ENCODE assay signal across 8 cellular contexts in the genomic region with DNA sequence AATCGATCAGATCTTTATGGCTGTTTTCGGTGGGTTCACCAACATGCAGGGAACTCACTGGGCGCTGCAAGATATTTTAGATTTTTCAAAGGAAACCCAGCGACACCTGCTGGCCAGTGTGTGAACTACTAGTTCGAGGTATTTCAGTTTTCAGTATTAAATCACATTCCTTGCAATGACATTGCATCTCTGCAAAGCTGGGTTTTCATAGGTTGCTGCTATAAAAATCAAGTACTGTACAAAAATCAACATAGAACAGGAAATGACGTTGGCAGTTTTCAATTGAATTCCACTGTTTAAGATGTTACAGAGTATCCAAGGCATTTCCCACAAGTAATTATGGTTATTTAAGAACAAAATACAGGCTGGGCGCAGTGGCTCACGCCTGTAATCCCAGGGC. TPM values are rescaled to one million over a fixed set of nuclear protein-coding genes. Genes with fewer than 3 reads are reported as not detected.
DNase-seq lines count a peak whose midpoint lies in the region; ATAC-seq, FAIRE-seq and TF ChIP-seq lines count a peak whose summit lies in the region.

No MANE protein-coding gene starts in this region.

- no peaks in the 10 kb centered on the region for H3K27me3 Mint-ChIP-seq in CD8-positive, alpha-beta memory T cell

- H3K27me3 ChIP-seq in CD8-positive, alpha-beta memory T cell (ENCODE audit: insufficient read depth, low read length, poor library complexity, severe bottlenecking) = no peaks in the 10 kb centered on the region
- H3K27me3 ChIP-seq in RWPE2 (ENCODE audit: insufficient read depth, poor library complexity, severe bottlenecking) = no peaks in the 10 kb centered on the region
- no peaks in the 10 kb centered on the region for H3K27me3 ChIP-seq in foreskin keratinocyte
- H3K27me3 ChIP-seq in pancreas = no peaks in the 10 kb centered on the region
- no peaks in the 10 kb centered on the region for H3K27me3 ChIP-seq in upper lobe of left lung

- H3K4me1 ChIP-seq in CD8-positive, alpha-beta memory T cell (ENCODE audit: insufficient read depth, low read length) = no peaks in the 10 kb centered on the region
- H3K4me1 ChIP-seq in RWPE2 (ENCODE audit: insufficient read depth, poor library complexity, severe bottlenecking) (no peaks in the 10 kb centered on the region), foreskin keratinocyte (no peaks in the 10 kb centered on the region), pancreas (no peaks in the 10 kb centered on the region), upper lobe of left lung (peaks cover 0 to 3% (median 0%) of the 10 kb centered on the region in 4 donors)

- H3K36me3 ChIP-seq in CD8-positive, alpha-beta memory T cell (ENCODE audit: insufficient read depth, low read length) = peaks cover 6% of the 10 kb centered on the region
- peaks cover 50% of the 10 kb centered on the region for H3K36me3 ChIP-seq in RWPE2 (ENCODE audit: low read depth)
- peaks cover 0 to 9% (median 0%) of the 10 kb centered on the region in 3 donors for H3K36me3 ChIP-seq in pancreas
- peaks cover 0 to 30% (median 11%) of the 10 kb centered on the region in 4 donors for H3K36me3 ChIP-seq in upper lobe of left lung

- peak; percentile 21 to 72 (median 54) for DNase-seq in CD8-positive, alpha-beta memory T cell
- peak; percentile 72 for DNase-seq in HT1080 (ENCODE audit: low read depth)
- DNase-seq in RWPE2 (ENCODE audit: low spot score) = no peak
- peak; percentile 53 for DNase-seq in activated effector memory CD4-positive, alpha-beta T cell treated with Interleukin-2 at 50 U/mL for 16 hours
- DNase-seq in foreskin keratinocyte = peak in 1 of 2 donors; percentile 20
- DNase-seq in pancreas = peak in 5 of 6 donors; percentile 24 to 83 (median 52)
- DNase-seq in upper lobe of left lung = peak in 1 of 2 donors; percentile 45

- no peak overlapping the region for H3K27ac ChIP-seq in CD8-positive, alpha-beta memory T cell (ENCODE audit: low read depth, low read length)
- H3K27ac ChIP-seq in RWPE2 (ENCODE audit: poor library complexity, severe bottlenecking) = no peak overlapping the region
- H3K27ac ChIP-seq in foreskin keratinocyte = no peak overlapping the region
- H3K27ac ChIP-seq in pancreas = no peak overlapping the region
- no peak overlapping the region for H3K27ac ChIP-seq in upper lobe of left lung

- TF ChIP-seq CTCF in RWPE2 (IDR thresholded peaks at IDR 0.05; ENCODE audit: poor library complexity, severe bottlenecking) (peak; percentile 89), foreskin keratinocyte (conservative IDR thresholded peaks at IDR 0.05) (peak; percentile 86), pancreas (IDR thresholded peaks at IDR 0.05) (peak; percentile 67 to 87 (median 73)), upper lobe of left lung (IDR thresholded peaks at IDR 0.05) (peak; percentile 70 to 83 (median 78))

- WGBS in pancreas, 2 donors = 29 to 32% methylated on average over 8 of the region's 8 CpGs
- WGBS in upper lobe of left lung, 2 donors = 31 to 32% methylated on average over 8 of the region's 8 CpGs

- H3K27ac Mint-ChIP-seq in CD8-positive, alpha-beta memory T cell = peak overlapping the region in 1 of 8 donors; percentile 4

- ATAC-seq in RWPE2 (ENCODE audit: low read depth) = no peak
- no peak for ATAC-seq in foreskin keratinocyte
- ATAC-seq in pancreas = peak in 3 of 4 donors; percentile 76 to 84 (median 83)
- peak in 1 of 2 donors; percentile 71 for ATAC-seq in upper lobe of left lung (ENCODE audit: low FRiP score in 2 of 2)
- no peak for ATAC-seq in GM19397 (IDR thresholded peaks at IDR 0.05; ENCODE audit: unreplicated experiment)

- TF ChIP-seq POLR2A in upper lobe of left lung (IDR thresholded peaks at IDR 0.05) = no peak

- no peaks in the 10 kb centered on the region for H3K9me3 ChIP-seq in CD8-positive, alpha-beta memory T cell (ENCODE audit: low read length)
- H3K9me3 ChIP-seq in RWPE2 (ENCODE audit: severe bottlenecking) = no peaks in the 10 kb centered on the region
- no peaks in the 10 kb centered on the region for H3K9me3 ChIP-seq in pancreas
- no peaks in the 10 kb centered on the region for H3K9me3 ChIP-seq in upper lobe of left lung

- no peak for TF ChIP-seq EP300 in upper lobe of left lung (IDR thresholded peaks at IDR 0.05)

- peaks cover 4 to 75% (median 13%) of the 10 kb centered on the region in 3 donors for H3K36me3 Mint-ChIP-seq in CD8-positive, alpha-beta memory T cell

- H3K4me3 ChIP-seq in CD8-positive, alpha-beta memory T cell (ENCODE audit: low read length) = no peak overlapping the region
- no peak overlapping the region for H3K4me3 ChIP-seq in RWPE2 (ENCODE audit: severe bottlenecking)
- no peak overlapping the region for H3K4me3 ChIP-seq in pancreas
- no peak overlapping the region for H3K4me3 ChIP-seq in upper lobe of left lung

- H3K4me3 Mint-ChIP-seq in CD8-positive, alpha-beta memory T cell = no peak overlapping the region

- CTCF ChIA-PET in CD8-positive, alpha-beta memory T cell (lab: Charles Lee) = interaction anchor here (0.6 to 1.7 kb wide), 11 partner anchors 12 to 187 kb away, joined by 3 to 7 read pairs (median 3); partner anchors contain the start of gene PLA2G4C

- intact Hi-C loops in pancreas (cut with DNase I) = loop anchor here in 1 of 3 donors (5.0 kb wide), 1 partner anchor 45 kb away; no protein-coding TSS in a partner anchor

- peak; percentile 86 for FAIRE-seq in pancreas (lab: Jason Lieb, UNC)

- H3K9me3 Mint-ChIP-seq in CD8-positive, alpha-beta memory T cell = no peaks in the 10 kb centered on the region

- peaks cover 2 to 4% (median 3%) of the 10 kb centered on the region in 3 donors for H3K4me1 Mint-ChIP-seq in CD8-positive, alpha-beta memory T cell

- POLR2A ChIA-PET in CD8-positive, alpha-beta memory T cell (lab: Charles Lee) = no interaction called here

RNA-seq across cellular contexts. Expression of gene LIG1, which starts 17.6 kb away (rescaled TPM):
- total RNA-seq in CD8-positive, alpha-beta memory T cell = 100 to 1,000 TPM; 129 to 135 TPM
- 24.1 TPM for polyA plus RNA-seq in CD8-positive, alpha-beta memory T cell
- 86.5 and 139 TPM in 2 replicates for total RNA-seq in HT1080 (2014; rRNA removed; shearing (Covaris generic))
- 38.6 and 39.4 TPM in 2 replicates for polyA plus RNA-seq in HT1080 (2015; cell fraction: cytosol; rRNA removed)
- 101 and 119 TPM in 2 replicates for polyA plus RNA-seq in HT1080 (2015; cell fraction: nucleus; rRNA removed)
- total RNA-seq in foreskin keratinocyte = 56.2 and 78.5 TPM in 2 replicates
- 56.1 and 68.0 TPM in 2 replicates for polyA plus RNA-seq in foreskin keratinocyte
- 10 to 100 TPM; 10.1 to 23.5 (median 17.0) TPM for total RNA-seq in pancreas
- polyA plus RNA-seq in pancreas = 10 to 100 TPM; 42.1 to 78.8 TPM
- 100 to 1,000 TPM in 1 of 6 donors, 10 to 100 TPM in 5; 11.4 to 113 (median 27.8) TPM for total RNA-seq in upper lobe of left lung

RNA-seq across cellular contexts. Expression of gene ZSWIM9, which starts 17.9 kb away (rescaled TPM):
- total RNA-seq in CD8-positive, alpha-beta memory T cell = 1 to 10 TPM; 6.4 to 7.4 TPM
- 1.9 TPM for polyA plus RNA-seq in CD8-positive, alpha-beta memory T cell
- total RNA-seq in HT1080 (2014; rRNA removed; shearing (Covaris generic)) = 1.7 and 1.8 TPM in 2 replicates
- 3.0 and 3.5 TPM in 2 replicates for polyA plus RNA-seq in HT1080 (2015; cell fraction: cytosol; rRNA removed)
- 2.7 and 3.0 TPM in 2 replicates for polyA plus RNA-seq in HT1080 (2015; cell fraction: nucleus; rRNA removed)
- total RNA-seq in foreskin keratinocyte (1.8 and 2.1 TPM in 2 replicates), pancreas (1 to 10 TPM; 2.8 to 5.9 (median 4.0) TPM), upper lobe of left lung (10 to 100 TPM in 1 of 6 donors, 1 to 10 TPM in 5; 2.9 to 13.2 (median 8.0) TPM)
- polyA plus RNA-seq in foreskin keratinocyte (3.9 and 4.5 TPM in 2 replicates), pancreas (1 to 10 TPM; 3.1 to 4.3 TPM)

RNA-seq across cellular contexts. Expression of gene PLA2G4C, which starts 41.9 kb away (rescaled TPM):
- total RNA-seq in CD8-positive, alpha-beta memory T cell = 1 to 10 TPM; 1.7 to 2.6 TPM
- polyA plus RNA-seq in CD8-positive, alpha-beta memory T cell = not detected
- total RNA-seq in HT1080 (2014; rRNA removed; shearing (Covaris generic)) = 1.6 and 1.9 TPM in 2 replicates
- polyA plus RNA-seq in HT1080 (2015; cell fraction: cytosol; rRNA removed) = 1.3 and 5.5 TPM in 2 replicates
- polyA plus RNA-seq in HT1080 (2015; cell fraction: nucleus; rRNA removed) = 2.2 and 10.4 TPM in 2 replicates
- 1.1 TPM in 2 replicates for total RNA-seq in foreskin keratinocyte
- polyA plus RNA-seq in foreskin keratinocyte = 0.65 and 1.8 TPM in 2 replicates
- total RNA-seq in pancreas = 10 to 100 TPM in 3 of 6 donors, 1 to 10 TPM in 3; 2.9 to 13.6 (median 9.0) TPM
- 10 to 100 TPM; 14.9 to 21.7 TPM for polyA plus RNA-seq in pancreas
- total RNA-seq in upper lobe of left lung = 10 to 100 TPM in 3 of 6 donors, 1 to 10 TPM in 3; 7.3 to 39.8 (median 14.2) TPM

Comparison
In these comparisons a context has a peak if more than half of its experiments do, and no peak if none do; other contexts are left out.
1. ATAC-seq: peak in pancreas (3 of 4); none in RWPE2 (single experiment), foreskin keratinocyte (single experiment) and GM19397 (single experiment).
2. Peak in every context shown above with its lines, with median percentiles within 50 percentile points of each other: CTCF ChIP-seq.